Comparison of ENCODE assay signal across 14 cellular contexts in genomic region chr11:12963051-12963450, GRCh38. TPM values are rescaled to one million over a fixed set of nuclear protein-coding genes. Genes with fewer than 3 reads are reported as not detected.
DNase-seq lines count a peak whose midpoint lies in the region; ATAC-seq lines count a peak whose summit lies in the region.
"Had no signal": no experiment of that assay in that cellular context is flagged by ENCODE, and none has a peak within 500 bp of the region (broad histone marks: within the 10 kb centered on the region; RNA-seq: fewer than 3 reads in every experiment).

No MANE protein-coding gene starts in this region.

- H2AFZ ChIP-seq in mesenchymal stem cell (ENCODE audit: low read depth, low read length), result no peak overlapping the region

- peak; percentile 0 for DNase-seq in NCI-H82 treated with DMSO at 0.1 percent for 48 hours (lab: John Stamatoyannopoulos, UW; ENCODE audit: unreplicated experiment)
- no peak for DNase-seq in mesenchymal stem cell
- peak; percentile 40 for DNase-seq in putamen (ENCODE audit: low spot score)
- no peak for DNase-seq in NCI-H2171 (lab: John Stamatoyannopoulos, UW)
- DNase-seq: ACHN; BE2C; C1 segment of cervical spinal cord; CD4-positive, CD25-positive, alpha-beta regulatory T cell; CD8-positive, alpha-beta memory T cell; COR-L47; H9 had no signal

- WGBS in mesenchymal stem cell, result 95% methylated on average over 5 of the region's 5 CpGs

- no peak overlapping the region for H3K18ac ChIP-seq in mesenchymal stem cell (ENCODE audit: low read depth in 1 of 2, low read length in 2 of 2)

- H2BK12ac ChIP-seq in mesenchymal stem cell (ENCODE audit: low read length in 2 of 2), result no peak overlapping the region

- no peaks in the 10 kb centered on the region for H3K9me3 ChIP-seq in mesenchymal stem cell (ENCODE audit: control insufficient read depth, low read length)
- H3K9me3 ChIP-seq: BE2C had no signal

- H3K79me1 ChIP-seq in mesenchymal stem cell (replicated peaks; ENCODE audit: low read length, poor library complexity, severe bottlenecking), result no peaks in the 10 kb centered on the region

- H2BK120ac ChIP-seq in mesenchymal stem cell (ENCODE audit: low read depth, low read length), result no peak overlapping the region

- no peaks in the 10 kb centered on the region for H3K36me3 ChIP-seq in mesenchymal stem cell (ENCODE audit: control insufficient read depth in 1 of 2, insufficient read depth in 2 of 2, low read depth in 1 of 2, low read length in 2 of 2)
- H3K36me3 ChIP-seq: BE2C had no signal

- H2BK5ac ChIP-seq in mesenchymal stem cell (ENCODE audit: low read depth, low read length, poor library complexity, severe bottlenecking), result no peak overlapping the region

- H3K27me3 ChIP-seq in mesenchymal stem cell (ENCODE audit: control insufficient read depth in 1 of 2, insufficient read depth in 1 of 2, low read length in 2 of 2), result peaks cover 0 to 36% of the 10 kb centered on the region in 2 experiments
- H3K27me3 ChIP-seq: BE2C had no signal

- H3K9ac ChIP-seq in mesenchymal stem cell (ENCODE audit: low read length), result no peak overlapping the region

- H3K4me1 ChIP-seq in mesenchymal stem cell (ENCODE audit: control insufficient read depth, insufficient read depth, low read depth, low read length), result peaks cover 5% of the 10 kb centered on the region
- H3K4me1 ChIP-seq: BE2C had no signal

- no peak overlapping the region for H3K4me2 ChIP-seq in mesenchymal stem cell (ENCODE audit: low read length, poor library complexity, severe bottlenecking)

- no peak overlapping the region for H2BK15ac ChIP-seq in mesenchymal stem cell (ENCODE audit: low read depth, poor library complexity, severe bottlenecking)

- H3K4ac ChIP-seq in mesenchymal stem cell (ENCODE audit: low read depth in 1 of 2, low read length in 2 of 2), result no peak overlapping the region

- no peak overlapping the region for H3K23ac ChIP-seq in mesenchymal stem cell (ENCODE audit: low read length in 2 of 2)

- H2AK5ac ChIP-seq in mesenchymal stem cell (ENCODE audit: low read length, severe bottlenecking), result peak overlapping the region; percentile 91

- H3K27ac ChIP-seq in mesenchymal stem cell (ENCODE audit: low read length, poor library complexity, severe bottlenecking), result no peak overlapping the region
- H3K27ac ChIP-seq: HL-60 had no signal

- no peak overlapping the region for H4K8ac ChIP-seq in mesenchymal stem cell (ENCODE audit: low read length)

- no peak overlapping the region for H3K14ac ChIP-seq in mesenchymal stem cell (ENCODE audit: low read length in 2 of 2)

- no peak overlapping the region for H4K91ac ChIP-seq in mesenchymal stem cell (ENCODE audit: low read length)

- H3K4me3 ChIP-seq in mesenchymal stem cell (ENCODE audit: insufficient read depth in 1 of 2, low read depth in 1 of 2, low read length in 2 of 2), result no peak overlapping the region

- ATAC-seq in GM21515 (IDR thresholded peaks at IDR 0.05; ENCODE audit: unreplicated experiment), result no peak
- no peak for ATAC-seq in GM21381 (IDR thresholded peaks at IDR 0.05; ENCODE audit: unreplicated experiment)

RNA-seq across cellular contexts. Expression of gene RASSF10, which starts 46.1 kb away (rescaled TPM):
- polyA plus RNA-seq in mesenchymal stem cell (2013, experiment 1 of 2), result not detected
- not detected for polyA plus RNA-seq in mesenchymal stem cell (2013, experiment 2 of 2)
- polyA plus RNA-seq: CD4-positive, CD25-positive, alpha-beta regulatory T cell; CD8-positive, alpha-beta memory T cell had no signal

Comparison
In these comparisons a context has a peak if more than half of its experiments do, and no peak if none do; other contexts are left out.
1. DNase-seq: peak in NCI-H82 treated with DMSO at 0.1 percent for 48 hours (single experiment) and putamen (single experiment); none in mesenchymal stem cell (single experiment) and NCI-H2171 (single experiment).